ENCODE assay signal across 21 cellular contexts in the genomic region with DNA sequence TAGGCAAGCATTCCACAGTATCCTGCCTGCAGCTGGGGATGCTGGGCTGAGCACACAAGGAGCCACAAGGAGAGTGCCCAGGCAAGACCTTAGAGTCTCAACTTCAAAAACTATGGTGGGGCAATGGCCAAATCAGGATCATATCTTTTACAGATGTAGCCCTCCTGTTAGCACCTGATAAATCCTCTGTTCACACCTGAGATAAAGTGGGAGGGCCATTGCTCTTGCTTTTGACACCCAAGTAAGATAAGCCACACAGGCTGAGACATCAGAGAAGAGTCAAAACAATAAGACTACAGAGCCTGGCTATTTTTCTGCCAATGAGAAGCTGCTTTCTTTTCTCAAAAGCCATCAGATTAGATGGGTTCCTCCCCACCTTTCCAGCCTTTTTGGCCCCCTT.
"Had no signal": no experiment of that assay in that cellular context is flagged by ENCODE, and none has a peak within 500 bp of the region (broad histone marks: within the 10 kb centered on the region; RNA-seq: fewer than 3 reads in every experiment).

No MANE protein-coding gene starts in this region.

- H3K4me3 ChIP-seq: colonic mucosa, coronary artery, dorsolateral prefrontal cortex, esophagus muscularis mucosa, gastrocnemius medialis, gastroesophageal sphincter, heart left ventricle, heart right ventricle had no signal

- H3K36me3 ChIP-seq: colonic mucosa, esophagus muscularis mucosa, gastrocnemius medialis, gastroesophageal sphincter, heart left ventricle, heart right ventricle had no signal

- DNase-seq: colonic mucosa; cortex of kidney; dermis blood vessel endothelial cell; dorsolateral prefrontal cortex; effector CD4-positive, alpha-beta T cell; effector CD8-positive, alpha-beta T cell; effector memory CD4-positive, alpha-beta T cell; effector memory CD8-positive, alpha-beta T cell; erythroblast; foreskin fibroblast; foreskin keratinocyte; foreskin melanocyte; gastrocnemius medialis; glutamatergic neuron; heart left ventricle; heart right ventricle had no signal

- H3K9me3 Mint-ChIP-seq: dendritic cell treated with granulocyte-macrophage colony-stimulating factor and Interleukin-4, amounts not matched to agents 40 ng/mL and 50 ng/mL, for 4 days had no signal

- H3K27me3 Mint-ChIP-seq: dendritic cell treated with granulocyte-macrophage colony-stimulating factor and Interleukin-4, amounts not matched to agents 40 ng/mL and 50 ng/mL, for 4 days had no signal

- H3K27ac Mint-ChIP-seq: dendritic cell treated with granulocyte-macrophage colony-stimulating factor and Interleukin-4, amounts not matched to agents 40 ng/mL and 50 ng/mL, for 4 days; effector memory CD8-positive, alpha-beta T cell had no signal

- H3K27me3 ChIP-seq: colonic mucosa, foreskin keratinocyte had no signal

- H3K9me3 ChIP-seq: colonic mucosa, gastrocnemius medialis had no signal

- H3K27ac ChIP-seq: colonic mucosa, coronary artery, dorsolateral prefrontal cortex, epithelial cell of prostate, esophagus muscularis mucosa, foreskin keratinocyte, gastrocnemius medialis, gastroesophageal sphincter, heart left ventricle, heart right ventricle had no signal

- H3K4me3 Mint-ChIP-seq: dendritic cell treated with granulocyte-macrophage colony-stimulating factor and Interleukin-4, amounts not matched to agents 40 ng/mL and 50 ng/mL, for 4 days; effector memory CD8-positive, alpha-beta T cell had no signal

- H3K4me1 ChIP-seq: colonic mucosa, foreskin keratinocyte, gastrocnemius medialis, gastroesophageal sphincter had no signal
